Comparison of ENCODE assay signal across 12 cellular contexts in genomic region chr4:158051401-158052235, GRCh38.
DNase-seq lines count a peak whose midpoint lies in the region; ATAC-seq and TF ChIP-seq lines count a peak whose summit lies in the region.
"Had no signal": no experiment of that assay in that cellular context is flagged by ENCODE, and none has a peak within 500 bp of the region (broad histone marks: within the 10 kb centered on the region; RNA-seq: fewer than 3 reads in every experiment).

No MANE protein-coding gene starts in this region.

- H3K36me3 ChIP-seq in heart right ventricle, result no peaks in the 10 kb centered on the region

- no peak overlapping the region for H3K4me3 ChIP-seq in heart right ventricle

- DNase-seq in EL, result peak; percentile 72
- peak; percentile 47 for DNase-seq in amniotic stem cell (lab: John Stamatoyannopoulos, UW)
- no peak for DNase-seq in heart right ventricle
- DNase-seq in sciatic nerve (ENCODE audit: low spot score), result no peak
- DNase-seq in activated effector memory CD4-positive, alpha-beta T cell treated with anti-CD3 and anti-CD28 coated beads, Interleukin-2, amount 50 U/mL, for 16 hours, result no peak
- no peak for DNase-seq in RKO (ENCODE audit: low spot score)
- DNase-seq in activated CD8-positive, alpha-beta memory T cell treated with anti-CD3 and anti-CD28 coated beads, Interleukin-2, amount 10 ng/mL, durations not matched to agents 7 days and 5 days, result no peak
- DNase-seq in GDM1 (lab: John Stamatoyannopoulos, UW), result no peak
- DNase-seq: CD8-positive, alpha-beta T cell; MM.1S; occipital lobe had no signal

- no peaks in the 10 kb centered on the region for H3K36me3 Mint-ChIP-seq in activated CD8-positive, alpha-beta memory T cell treated with anti-CD3 and anti-CD28 coated beads, Interleukin-2, amount 10 ng/mL, durations not matched to agents 7 days and 5 days
- H3K36me3 Mint-ChIP-seq: CD8-positive, alpha-beta T cell had no signal

- intact Hi-C loops in heart right ventricle (cut with DNase I), result no loop called here
- intact Hi-C loops in sciatic nerve (cut with DNase I), result no loop called here

- WGBS in heart right ventricle, 2 donors, result 61 to 72% methylated on average over 6 of the region's 6 CpGs

- H3K27me3 Mint-ChIP-seq in activated CD8-positive, alpha-beta memory T cell treated with anti-CD3 and anti-CD28 coated beads, Interleukin-2, amount 10 ng/mL, durations not matched to agents 7 days and 5 days, result no peaks in the 10 kb centered on the region

- peak overlapping the region in 8 of 10 donors; percentile 21 to 61 (median 44) for H3K27ac ChIP-seq in heart right ventricle

- no peak overlapping the region for H3K27ac Mint-ChIP-seq in activated CD8-positive, alpha-beta memory T cell treated with anti-CD3 and anti-CD28 coated beads, Interleukin-2, amount 10 ng/mL, durations not matched to agents 7 days and 5 days
- H3K27ac Mint-ChIP-seq: CD8-positive, alpha-beta T cell; T-helper 2 cell treated with Interferon-gamma antibody and Interleukin-4, amounts not matched to agents 5 μg/mL and 100 μg/mL, for 36 hours had no signal

- H3K4me3 Mint-ChIP-seq in activated CD8-positive, alpha-beta memory T cell treated with anti-CD3 and anti-CD28 coated beads, Interleukin-2, amount 10 ng/mL, durations not matched to agents 7 days and 5 days, result no peak overlapping the region
- H3K4me3 Mint-ChIP-seq: CD8-positive, alpha-beta T cell; T-helper 2 cell treated with Interferon-gamma antibody and Interleukin-4, amounts not matched to agents 5 μg/mL and 100 μg/mL, for 36 hours had no signal

- no peak for TF ChIP-seq CTCF in heart right ventricle (IDR thresholded peaks at IDR 0.05)

- CTCF ChIA-PET in activated CD8-positive, alpha-beta memory T cell treated with anti-CD3 and anti-CD28 coated beads, Interleukin-2, amount 10 ng/mL, durations not matched to agents 7 days and 5 days (lab: Charles Lee), result no interaction called here

- no peaks in the 10 kb centered on the region for H3K27me3 ChIP-seq in heart right ventricle

- H3K9me3 ChIP-seq in heart right ventricle, result no peaks in the 10 kb centered on the region

- no peaks in the 10 kb centered on the region for H3K9me3 Mint-ChIP-seq in activated CD8-positive, alpha-beta memory T cell treated with anti-CD3 and anti-CD28 coated beads, Interleukin-2, amount 10 ng/mL, durations not matched to agents 7 days and 5 days (ENCODE audit: low read depth)
- H3K9me3 Mint-ChIP-seq: T-helper 2 cell treated with Interferon-gamma antibody and Interleukin-4, amounts not matched to agents 5 μg/mL and 100 μg/mL, for 36 hours had no signal

- ATAC-seq in heart right ventricle, result peak in 6 of 8 donors; percentile 43 to 92 (median 80)
- peak; percentile 88 for ATAC-seq in sciatic nerve
- no peak for ATAC-seq in activated CD8-positive, alpha-beta memory T cell treated with anti-CD3 and anti-CD28 coated beads, Interleukin-2, amount 10 ng/mL, durations not matched to agents 7 days and 5 days
- ATAC-seq: CD8-positive, alpha-beta T cell had no signal

- no peaks in the 10 kb centered on the region for H3K4me1 Mint-ChIP-seq in activated CD8-positive, alpha-beta memory T cell treated with anti-CD3 and anti-CD28 coated beads, Interleukin-2, amount 10 ng/mL, durations not matched to agents 7 days and 5 days

- peaks cover 0 to 23% (median 4%) of the 10 kb centered on the region in 9 donors for H3K4me1 ChIP-seq in heart right ventricle

Comparison
In these comparisons a context has a peak if more than half of its experiments do, and no peak if none do; other contexts are left out.
1. DNase-seq: peak in EL (single experiment) and amniotic stem cell (single experiment); none in heart right ventricle (0 of 2), sciatic nerve (single experiment), activated effector memory CD4-positive, alpha-beta T cell treated with anti-CD3 and anti-CD28 coated beads, Interleukin-2, amount 50 U/mL, for 16 hours (single experiment), RKO (single experiment), activated CD8-positive, alpha-beta memory T cell treated with anti-CD3 and anti-CD28 coated beads, Interleukin-2, amount 10 ng/mL, durations not matched to agents 7 days and 5 days (single experiment) and GDM1 (single experiment).